ENCODE assay signal across 38 cellular contexts in the genomic region with DNA sequence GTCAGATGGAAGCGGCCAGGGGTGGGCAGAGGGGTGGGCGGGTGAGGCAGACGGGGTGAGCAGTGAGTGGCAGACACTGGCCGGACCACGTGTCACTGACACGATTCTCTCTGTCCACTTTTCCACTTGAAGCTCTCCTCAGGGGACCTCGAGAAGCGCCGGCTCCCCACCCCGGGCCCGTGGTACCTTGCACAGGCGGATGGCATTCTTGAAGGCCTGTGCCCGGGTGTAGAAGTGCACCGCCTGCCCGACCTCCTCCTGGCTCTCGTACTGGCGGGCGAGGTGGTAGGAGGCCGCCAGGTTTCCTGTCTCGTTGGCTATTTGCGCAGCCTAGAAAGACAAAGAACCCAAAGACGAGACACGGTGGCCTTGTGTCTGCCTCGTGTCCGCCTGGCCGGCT. TPM values are rescaled to one million over a fixed set of nuclear protein-coding genes. Genes with fewer than 3 reads are reported as not detected.
"Had no signal": no experiment of that assay in that cellular context is flagged by ENCODE, and none has a peak within 500 bp of the region (broad histone marks: within the 10 kb centered on the region; RNA-seq: fewer than 3 reads in every experiment).

No MANE protein-coding gene starts in this region.

- H3K4me3 ChIP-seq: MG63 had no signal

- H3K36me3 ChIP-seq: MG63 had no signal

- H3K9me3 ChIP-seq: MG63 had no signal

- DNase-seq: Karpas-422, Kasumi-1, KG1, MG63, MM.1S, MV-4-11, NCI-H1048, NCI-H1092, NCI-H1092 treated with DMSO at 0.1 percent for 48 hours, NCI-H1105, NCI-H1105 treated with DMSO at 0.1 percent for 48 hours, NCI-H1417, NCI-H1417 treated with DMSO at 0.1 percent for 48 hours, NCI-H1436, NCI-H1436 treated with DMSO at 0.1 percent for 48 hours, NCI-H146, NCI-H1694, NCI-H1694 treated with DMSO at 0.1 percent for 48 hours, NCI-H187, NCI-H187 treated with DMSO at 0.1 percent for 48 hours, NCI-H1930, NCI-H2029, NCI-H2029 treated with DMSO at 0.1 percent for 48 hours, NCI-H2081, NCI-H2081 treated with DMSO at 0.1 percent for 48 hours, NCI-H2107, NCI-H2171, NCI-H2171 treated with DMSO at 0.1 percent for 48 hours, NCI-H2227 treated with DMSO at 0.1 percent for 48 hours, NCI-H226, NCI-H345, NCI-H446, NCI-H446 treated with DMSO at 0.1 percent for 48 hours had no signal

- H3K27ac ChIP-seq: KMS-11 had no signal

- H3K27me3 ChIP-seq: MG63 had no signal

RNA-seq across cellular contexts. Expression of gene TMEM204, which starts 9.1 kb away (rescaled TPM):
- total RNA-seq: LHCN-M2, M059J, MCF 10A, NCI-H460 had no signal

RNA-seq across cellular contexts. Expression of gene PTX4, which starts 35.6 kb away (rescaled TPM):
- total RNA-seq: LHCN-M2, M059J, MCF 10A had no signal
